1 cellular context compared by ENCODE assay signal in genomic region chr2:40734797-40735196, GRCh38.
TF ChIP-seq lines count a peak whose summit lies in the region.

No MANE protein-coding gene starts in this region.

TF ChIP-seq in SK-N-SH, 30 proteins besides CTCF, POLR2A, EP300 and RAD21 (continued from another document):
- TF ChIP-seq, protein P1, sequence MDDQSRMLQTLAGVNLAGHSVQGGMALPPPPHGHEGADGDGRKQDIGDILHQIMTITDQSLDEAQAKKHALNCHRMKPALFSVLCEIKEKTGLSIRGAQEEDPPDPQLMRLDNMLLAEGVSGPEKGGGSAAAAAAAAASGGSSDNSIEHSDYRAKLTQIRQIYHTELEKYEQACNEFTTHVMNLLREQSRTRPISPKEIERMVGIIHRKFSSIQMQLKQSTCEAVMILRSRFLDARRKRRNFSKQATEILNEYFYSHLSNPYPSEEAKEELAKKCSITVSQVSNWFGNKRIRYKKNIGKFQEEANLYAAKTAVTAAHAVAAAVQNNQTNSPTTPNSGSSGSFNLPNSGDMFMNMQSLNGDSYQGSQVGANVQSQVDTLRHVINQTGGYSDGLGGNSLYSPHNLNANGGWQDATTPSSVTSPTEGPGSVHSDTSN (IDR thresholded peaks at IDR 0.05): peak; percentile 61
- peak; percentile 72 for TF ChIP-seq FOSL2 (IDR thresholded peaks at IDR 0.05; ENCODE audit: borderline replicate concordance, low read depth)
- TF ChIP-seq, protein P2, sequence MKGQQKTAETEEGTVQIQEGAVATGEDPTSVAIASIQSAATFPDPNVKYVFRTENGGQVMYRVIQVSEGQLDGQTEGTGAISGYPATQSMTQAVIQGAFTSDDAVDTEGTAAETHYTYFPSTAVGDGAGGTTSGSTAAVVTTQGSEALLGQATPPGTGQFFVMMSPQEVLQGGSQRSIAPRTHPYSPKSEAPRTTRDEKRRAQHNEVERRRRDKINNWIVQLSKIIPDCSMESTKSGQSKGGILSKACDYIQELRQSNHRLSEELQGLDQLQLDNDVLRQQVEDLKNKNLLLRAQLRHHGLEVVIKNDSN (IDR thresholded peaks at IDR 0.05; ENCODE audit: borderline replicate concordance, low read depth): no peak
- TF ChIP-seq RFX5 (IDR thresholded peaks at IDR 0.05; ENCODE audit: low read length): no peak
- TF ChIP-seq IRF3 (IDR thresholded peaks at IDR 0.05; ENCODE audit: low read depth, low read length): no peak
- no peak for TF ChIP-seq NRF1 (IDR thresholded peaks at IDR 0.05; ENCODE audit: low read depth, low read length)
- no peak for TF ChIP-seq USF2 (IDR thresholded peaks at IDR 0.05; ENCODE audit: borderline replicate concordance, low read depth, low read length)
- peak; percentile 80 for TF ChIP-seq JUND (IDR thresholded peaks at IDR 0.05)
- peak; percentile 83 for TF ChIP-seq TEAD4 (IDR thresholded peaks at IDR 0.05; ENCODE audit: borderline replicate concordance, insufficient read depth)
TF ChIP-seq in SK-N-SH: peak in this region for 9.
